8 cellular contexts compared by ENCODE assay signal in the genomic region with DNA sequence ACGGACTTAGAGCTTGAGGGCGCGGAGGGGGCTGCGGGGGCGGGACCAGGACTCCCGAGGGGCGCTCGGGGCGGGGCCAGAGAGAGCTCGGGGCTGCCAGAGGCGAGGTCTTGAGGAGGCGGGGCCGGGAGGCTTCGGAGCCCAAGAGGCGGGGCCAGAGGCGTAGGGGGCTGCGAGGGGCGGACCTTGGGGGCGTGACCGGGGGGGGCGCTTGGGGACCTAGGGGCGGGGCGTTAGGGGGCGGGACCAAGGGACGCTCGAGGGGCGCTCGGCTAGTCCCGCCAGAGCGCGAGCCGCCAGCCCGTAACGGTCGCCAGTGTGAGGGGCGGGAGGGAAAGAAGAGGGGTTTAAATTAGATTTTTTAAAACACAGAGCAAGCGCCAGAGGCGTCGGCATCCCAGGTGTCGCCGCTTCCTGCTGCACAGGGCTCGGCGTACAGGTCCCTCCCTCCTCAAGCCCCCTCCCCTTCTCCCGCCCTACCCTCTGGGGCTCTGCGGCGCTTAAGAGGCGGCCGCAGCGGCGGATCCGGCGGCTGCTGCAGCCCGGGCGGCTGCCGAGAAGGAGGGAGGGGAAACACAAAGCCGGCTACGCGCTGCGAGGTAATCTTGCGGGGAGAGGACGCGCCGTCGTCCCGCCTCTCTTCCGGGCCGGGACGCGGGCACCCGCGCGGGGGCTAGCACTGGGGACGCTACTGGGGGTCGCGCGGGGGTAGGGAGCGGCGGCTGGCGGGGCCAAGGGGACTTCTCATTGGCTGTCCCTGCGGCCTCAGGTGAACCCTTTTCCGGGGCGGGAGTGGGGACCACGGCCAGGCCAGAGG. TPM values are rescaled to one million over a fixed set of nuclear protein-coding genes. Genes with fewer than 3 reads are reported as not detected.
DNase-seq lines count a peak whose midpoint lies in the region; ATAC-seq and TF ChIP-seq lines count a peak whose summit lies in the region.

A gene with protein sequence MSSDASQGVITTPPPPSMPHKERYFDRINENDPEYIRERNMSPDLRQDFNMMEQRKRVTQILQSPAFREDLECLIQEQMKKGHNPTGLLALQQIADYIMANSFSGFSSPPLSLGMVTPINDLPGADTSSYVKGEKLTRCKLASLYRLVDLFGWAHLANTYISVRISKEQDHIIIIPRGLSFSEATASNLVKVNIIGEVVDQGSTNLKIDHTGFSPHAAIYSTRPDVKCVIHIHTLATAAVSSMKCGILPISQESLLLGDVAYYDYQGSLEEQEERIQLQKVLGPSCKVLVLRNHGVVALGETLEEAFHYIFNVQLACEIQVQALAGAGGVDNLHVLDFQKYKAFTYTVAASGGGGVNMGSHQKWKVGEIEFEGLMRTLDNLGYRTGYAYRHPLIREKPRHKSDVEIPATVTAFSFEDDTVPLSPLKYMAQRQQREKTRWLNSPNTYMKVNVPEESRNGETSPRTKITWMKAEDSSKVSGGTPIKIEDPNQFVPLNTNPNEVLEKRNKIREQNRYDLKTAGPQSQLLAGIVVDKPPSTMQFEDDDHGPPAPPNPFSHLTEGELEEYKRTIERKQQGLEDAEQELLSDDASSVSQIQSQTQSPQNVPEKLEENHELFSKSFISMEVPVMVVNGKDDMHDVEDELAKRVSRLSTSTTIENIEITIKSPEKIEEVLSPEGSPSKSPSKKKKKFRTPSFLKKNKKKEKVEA (plus strand): TSS at position 284 of the 817 bp plus-strand sequence. CDS start 92,670 bp downstream, outside the sequence.

- peak; percentile 44 for ATAC-seq in GM18873 (IDR thresholded peaks at IDR 0.05; ENCODE audit: low FRiP score, unreplicated experiment)
- ATAC-seq in HG03135 (IDR thresholded peaks at IDR 0.05; ENCODE audit: unreplicated experiment), result peak; percentile 67

- no peaks in the 10 kb centered on the region for H3K27me3 ChIP-seq in kidney epithelial cell (ENCODE audit: control insufficient read depth, insufficient read depth, low read length)

- TF ChIP-seq CTCF in kidney epithelial cell (IDR thresholded peaks at IDR 0.05; ENCODE audit: insufficient read depth, low read length, poor library complexity, severe bottlenecking), result no peak

- H3K4me3 ChIP-seq in kidney epithelial cell (ENCODE audit: low read depth, low read length), result peak within 1 kb of the TSS; percentile 58

- DNase-seq in AG08396 (ENCODE audit: low spot score), result peak; percentile 97
- peak; percentile 70 to 92 for DNase-seq in NCI-H446 (lab: John Stamatoyannopoulos, UW)
- DNase-seq in activated CD4-positive, alpha-beta T cell treated with anti-CD3 and anti-CD28 coated beads for 24 hours (ENCODE audit: low read depth in 2 of 2), result peak; percentile 84 to 85
- DNase-seq in cerebellum (ENCODE audit: low spot score), result peak; percentile 98
- DNase-seq in kidney epithelial cell (ENCODE audit: low read depth), result peak; percentile 41
- peak; percentile 78 to 87 for DNase-seq in stimulated activated CD4-positive, alpha-beta T cell treated with anti-CD3 and anti-CD28 coated beads, Interleukin-15, amount 100 ng/mL, for 48 hours (ENCODE audit: low read depth in 2 of 2)

- H3K36me3 ChIP-seq in kidney epithelial cell (ENCODE audit: control insufficient read depth, insufficient read depth, low read length), result no peaks in the 10 kb centered on the region

RNA-seq across cellular contexts. Expression of the gene that starts here (rescaled TPM):
- 124 TPM for total RNA-seq in cerebellum
- 25.6 and 513 TPM in 2 replicates for total RNA-seq in kidney epithelial cell

Comparison
In these comparisons a context has a peak if more than half of its experiments do, and no peak if none do; other contexts are left out.
1. Peak in every context shown above with its lines: DNase-seq, ATAC-seq and H3K4me3 ChIP-seq.
2. DNase-seq: peak in every context shown above with its lines; median percentile 98 in cerebellum; 97 in AG08396; 84 in activated CD4-positive, alpha-beta T cell treated with anti-CD3 and anti-CD28 coated beads for 24 hours; 82 in stimulated activated CD4-positive, alpha-beta T cell treated with anti-CD3 and anti-CD28 coated beads, Interleukin-15, amount 100 ng/mL, for 48 hours; 81 in NCI-H446; 41 in kidney epithelial cell.